In the genomic region with DNA sequence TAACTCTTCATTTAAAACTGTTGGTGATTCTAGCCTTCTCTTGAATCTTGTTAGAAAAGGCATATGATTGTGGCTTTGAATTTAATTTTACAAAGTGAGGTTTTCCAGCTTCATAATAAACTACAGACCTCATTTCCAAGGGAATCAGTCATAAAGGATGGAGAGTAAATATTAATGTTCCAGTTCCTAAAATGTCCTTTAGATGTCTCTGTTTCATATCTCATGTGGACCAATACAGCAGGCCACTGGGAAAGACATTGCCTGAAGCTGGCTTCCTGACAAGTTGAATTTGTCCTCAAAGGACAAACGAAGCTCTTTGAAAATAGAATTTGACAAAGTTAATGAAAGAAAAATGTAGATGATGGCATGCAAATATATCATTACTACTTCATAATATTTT, we compare ENCODE assay signal across 8 cellular contexts.
DNase-seq lines count a peak whose midpoint lies in the region; ATAC-seq, FAIRE-seq and TF ChIP-seq lines count a peak whose summit lies in the region.

No MANE protein-coding gene starts in this region.

- H3K4me1 ChIP-seq in K562 (replicated peaks in 1 of 2; ENCODE audit: control insufficient read depth in 2 of 2, insufficient read depth in 2 of 2, low read length in 2 of 2), result peaks cover 0 to 4% of the 10 kb centered on the region in 2 experiments; a peak in 2 of 5 replicates
- H3K4me1 ChIP-seq in kidney (ENCODE audit: control insufficient read depth in 1 of 2, insufficient read depth in 1 of 2, low read depth in 1 of 2, low read length in 2 of 2), result peaks cover 0 to 4% of the 10 kb centered on the region in 2 donors

- no peaks in the 10 kb centered on the region for H4K20me1 ChIP-seq in K562 (replicated peaks; ENCODE audit: control insufficient read depth, insufficient read depth, low read length)

- POLR2A ChIA-PET in AG04450 (lab: Yijun Ruan, JAX) (interaction anchor here (0.6 kb wide), 1 partner anchor 17 kb away, joined by 3 read pairs; no protein-coding TSS in a partner anchor), K562 (lab: Yijun Ruan, JAX) (interaction anchor here (0.6 to 1.7 kb wide), 2 partner anchors 14 to 1522 kb away, joined by 3 to 10 read pairs; no protein-coding TSS in a partner anchor)

- H2AFZ ChIP-seq in K562 (ENCODE audit: low read depth, low read length), result no peak overlapping the region

- intact Hi-C loops in K562 (cut with micrococcal nuclease) (no loop called here), kidney (cut with DNase I) (no loop called here)

- no peaks in the 10 kb centered on the region for H3K36me3 ChIP-seq in K562 (ENCODE audit: control insufficient read depth, insufficient read depth, low read length)
- no peaks in the 10 kb centered on the region for H3K36me3 ChIP-seq in kidney (ENCODE audit: control insufficient read depth in 1 of 2, insufficient read depth in 2 of 2, low read length in 2 of 2)

- H3K4me3 ChIP-seq in AG04450 (ENCODE audit: low read depth, low read length) (no peak overlapping the region), K562 (no peak overlapping the region), kidney (ENCODE audit: low read length in 2 of 2) (no peak overlapping the region)

- in situ Hi-C loops in K562 (cut with MboI), result no loop called here

- no peaks in the 10 kb centered on the region for H3K79me2 ChIP-seq in K562 (ENCODE audit: control insufficient read depth, insufficient read depth, low read length)

- DNase-seq in AG04450 (ENCODE audit: low read depth, low spot score) (peak; percentile 29), NCI-H146 (lab: John Stamatoyannopoulos, UW) (peak; percentile 45), K562 (ENCODE audit: extremely low read depth in 1 of 4, low spot score in 3 of 4) (peak; percentile 16 to 35 (median 24)), kidney (no peak), mesenteric fat pad (ENCODE audit: low spot score) (no peak), omental fat pad (ENCODE audit: low spot score) (no peak)
- no peak for DNase-seq in activated effector memory CD4-positive, alpha-beta T cell treated with Interleukin-2 at 50 U/mL for 16 hours

- H3K27me3 ChIP-seq in AG04450 (ENCODE audit: control insufficient read depth, insufficient read depth, low read length), result no peaks in the 10 kb centered on the region
- no peaks in the 10 kb centered on the region for H3K27me3 ChIP-seq in K562 (ENCODE audit: control insufficient read depth in 2 of 2, insufficient read depth in 2 of 2, low read length in 2 of 2)

- no peaks in the 10 kb centered on the region for H3K9me1 ChIP-seq in K562 (ENCODE audit: control insufficient read depth, insufficient read depth, low read length)

- H3K27ac ChIP-seq in AG04450 (ENCODE audit: low read depth, low read length) (no peak overlapping the region), K562 (ENCODE audit: extremely low read depth, low read depth, low read length) (no peak overlapping the region), kidney (ENCODE audit: low read depth in 2 of 2, low read length in 2 of 2) (no peak overlapping the region)

- TF ChIP-seq EP300 in K562 (IDR thresholded peaks at IDR 0.05; ENCODE audit: low read length), result no peak

- BruUV-seq in K562 (replicated peaks; lab: Mats Ljungman, UMichigan), result no TSS peak

- TF ChIP-seq CTCF in AG04450 (IDR thresholded peaks at IDR 0.05; ENCODE audit: low read depth, low read length) (peak; percentile 69), K562 (IDR thresholded peaks at IDR 0.05 in 2 of 3, conservative IDR thresholded peaks at IDR 0.05 in 1 of 3; ENCODE audit: insufficient read depth in 2 of 3, low read depth in 1 of 3, low read length in 3 of 3) (peak; percentile 5 to 55 (median 41); a peak in 3 of 6 replicates), kidney (IDR thresholded peaks at IDR 0.05; ENCODE audit: borderline replicate concordance, extremely low read depth, insufficient read depth) (peak; percentile 64), omental fat pad (IDR thresholded peaks at IDR 0.05) (no peak)

- H3K4me2 ChIP-seq in K562 (ENCODE audit: insufficient read depth, low read length), result no peak overlapping the region

- ATAC-seq in GM18907 (IDR thresholded peaks at IDR 0.05; ENCODE audit: unreplicated experiment) (peak; percentile 63), K562 (peak; percentile 85), omental fat pad (ENCODE audit: low FRiP score) (no peak)

- CTCF ChIA-PET in AG04450 (lab: Charles Lee) (interaction anchor here (0.5 to 3.3 kb wide), 61 partner anchors 9 to 1098 kb away, joined by 3 to 23 read pairs (median 3); partner anchors contain the start of gene IL15), K562 (lab: Yijun Ruan, JAX; ENCODE audit: low intra/inter-chr PET ratio) (no interaction called here)

- TF ChIP-seq POLR2A in K562 (conservative IDR thresholded peaks at IDR 0.05), result no peak

- H3K9me3 ChIP-seq in AG04450 (ENCODE audit: control insufficient read depth, insufficient read depth, low read length) (no peaks in the 10 kb centered on the region), K562 (replicated peaks; ENCODE audit: control insufficient read depth, insufficient read depth, low read depth, low read length) (no peaks in the 10 kb centered on the region), kidney (ENCODE audit: control insufficient read depth in 1 of 2, low read length in 2 of 2) (no peaks in the 10 kb centered on the region)

- FAIRE-seq in K562 (lab: Jason Lieb, UNC) (peak; percentile 71), kidney (lab: Jason Lieb, UNC) (peak; percentile 98)

- peak; percentile 49 to 59 for TF ChIP-seq RAD21 in K562 (CRISPR knock-in tag; conservative IDR thresholded peaks at IDR 0.05 in 1 of 2, IDR thresholded peaks at IDR 0.05 in 1 of 2)

- H3K9ac ChIP-seq in K562 (ENCODE audit: insufficient read depth in 1 of 2, low read depth in 2 of 2, low read length in 2 of 2) (no peak overlapping the region), kidney (ENCODE audit: low read length in 2 of 2) (no peak overlapping the region)

- WGBS in K562 (ENCODE audit: insufficient coverage, low coverage, missing lambda C conversion rate), result 0% methylated on average over 1 of the region's 1 CpG

TF ChIP-seq in K562, 482 proteins besides CTCF, POLR2A, EP300 and RAD21:
- TF ChIP-seq HDAC2 (IDR thresholded peaks at IDR 0.05), result no peak
- TF ChIP-seq SMC3 (conservative IDR thresholded peaks at IDR 0.05; ENCODE audit: insufficient read depth, low read depth, low read length), result 0 out of 2 replicates have a peak, but pooled peaks have one; percentile 10
- TF ChIP-seq, protein P1, sequence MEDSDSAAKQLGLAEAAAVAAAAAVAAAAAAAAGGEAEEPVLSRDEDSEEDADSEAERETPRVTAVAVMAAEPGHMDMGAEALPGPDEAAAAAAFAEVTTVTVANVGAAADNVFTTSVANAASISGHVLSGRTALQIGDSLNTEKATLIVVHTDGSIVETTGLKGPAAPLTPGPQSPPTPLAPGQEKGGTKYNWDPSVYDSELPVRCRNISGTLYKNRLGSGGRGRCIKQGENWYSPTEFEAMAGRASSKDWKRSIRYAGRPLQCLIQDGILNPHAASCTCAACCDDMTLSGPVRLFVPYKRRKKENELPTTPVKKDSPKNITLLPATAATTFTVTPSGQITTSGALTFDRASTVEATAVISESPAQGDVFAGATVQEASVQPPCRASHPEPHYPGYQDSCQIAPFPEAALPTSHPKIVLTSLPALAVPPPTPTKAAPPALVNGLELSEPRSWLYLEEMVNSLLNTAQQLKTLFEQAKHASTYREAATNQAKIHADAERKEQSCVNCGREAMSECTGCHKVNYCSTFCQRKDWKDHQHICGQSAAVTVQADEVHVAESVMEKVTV (CRISPR knock-in tag; IDR thresholded peaks at IDR 0.05), result peak; percentile 27; the same call in 1 of the 2 replicates
TF ChIP-seq in K562: peak in this region for 2.

Comparison
In these comparisons a context has a peak if more than half of its experiments do, and no peak if none do; other contexts are left out.
1. DNase-seq: peak in AG04450 (single experiment), NCI-H146 (single experiment) and K562 (4 of 4); none in kidney (single experiment), mesenteric fat pad (single experiment), activated effector memory CD4-positive, alpha-beta T cell treated with Interleukin-2 at 50 U/mL for 16 hours (single experiment) and omental fat pad (single experiment).
2. CTCF ChIP-seq: peak in AG04450 (single experiment), K562 (3 of 3) and kidney (single experiment); none in omental fat pad (0 of 3).